9 cellular contexts compared by ENCODE assay signal in the genomic region with DNA sequence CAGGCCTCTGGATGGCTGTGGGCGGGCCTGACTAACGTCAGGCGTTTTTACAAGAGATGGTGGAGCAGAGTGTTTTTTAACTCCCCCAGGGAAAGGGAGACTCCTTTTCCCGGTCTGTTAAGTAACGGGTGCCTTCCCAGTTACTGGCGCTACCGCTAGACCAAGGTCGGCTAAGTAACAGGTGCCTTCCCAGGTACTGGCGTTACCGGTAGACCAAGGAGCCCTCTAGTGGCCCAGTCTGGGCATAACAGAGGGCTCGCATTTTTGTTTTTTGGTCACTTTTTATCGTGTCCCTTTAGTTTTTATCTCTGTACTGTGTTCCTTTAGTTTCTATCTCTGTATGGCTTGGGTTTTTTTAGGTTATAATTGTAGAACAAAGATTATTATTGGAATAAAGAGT. TPM values are rescaled to one million over a fixed set of nuclear protein-coding genes. Genes with fewer than 3 reads are reported as not detected.
DNase-seq lines count a peak whose midpoint lies in the region; ATAC-seq, FAIRE-seq and TF ChIP-seq lines count a peak whose summit lies in the region.
"Had no signal": no experiment of that assay in that cellular context is flagged by ENCODE, and none has a peak within 500 bp of the region (broad histone marks: within the 10 kb centered on the region; RNA-seq: fewer than 3 reads in every experiment).

No MANE protein-coding gene starts in this region.

- H3K4me1 ChIP-seq in PC-3 (ENCODE audit: insufficient read depth, low read length) (no peaks in the 10 kb centered on the region), endothelial cell of umbilical vein (ENCODE audit: control insufficient read depth, extremely low read depth, insufficient read depth, low read length) (no peaks in the 10 kb centered on the region)

- H3K9me3 ChIP-seq in PC-3 (ENCODE audit: low read length) (0 out of 2 replicates have a peak, but pooled peaks cover 9% of the 10 kb centered on the region), endothelial cell of umbilical vein (replicated peaks; ENCODE audit: control insufficient read depth, insufficient read depth, low read length) (no peaks in the 10 kb centered on the region)

- TF ChIP-seq CTCF in PC-3 (conservative IDR thresholded peaks at IDR 0.05; ENCODE audit: low read depth, low read length), result peak; percentile 42
- peak; percentile 51 to 52 for TF ChIP-seq CTCF in endothelial cell of umbilical vein (IDR thresholded peaks at IDR 0.05; ENCODE audit: extremely low read depth in 1 of 2, insufficient read depth in 1 of 2, low read depth in 1 of 2, low read length in 2 of 2)

- H3K4me2 ChIP-seq in PC-3 (ENCODE audit: low read length) (no peak overlapping the region), endothelial cell of umbilical vein (ENCODE audit: insufficient read depth, low read length) (no peak overlapping the region)

- H4K20me1 ChIP-seq in PC-3 (ENCODE audit: low read length), result no peaks in the 10 kb centered on the region
- H4K20me1 ChIP-seq in endothelial cell of umbilical vein (replicated peaks; ENCODE audit: control insufficient read depth, extremely low read depth, insufficient read depth, low read length), result no peaks in the 10 kb centered on the region

- peak; percentile 21 for DNase-seq in activated T-cell treated with anti-CD3 and anti-CD28 coated beads for 48 hours (ENCODE audit: low read depth)
- DNase-seq in activated T-cell treated with anti-CD3 and anti-CD28 coated beads for 4 hours, result no peak
- peak; percentile 6 for DNase-seq in PC-3
- DNase-seq in endothelial cell of umbilical vein (ENCODE audit: low read depth, low spot score), result no peak
- peak; percentile 49 for DNase-seq in stimulated activated naive CD8-positive, alpha-beta T cell treated with anti-CD3 and anti-CD28 coated beads, Interleukin-15, Interleukin-2, amounts not matched to agents 100 U/mL and 50 U/mL, for 24 hours
- no peak for DNase-seq in NCI-H774 (lab: John Stamatoyannopoulos, UW)

- H3K9ac ChIP-seq in PC-3 (ENCODE audit: low read length) (no peak overlapping the region), endothelial cell of umbilical vein (replicated peaks; ENCODE audit: extremely low read depth, insufficient read depth, low read length) (no peak overlapping the region)

- H3K27ac ChIP-seq in PC-3 (ENCODE audit: low read length) (no peak overlapping the region), endothelial cell of umbilical vein (ENCODE audit: insufficient read depth, low read depth, low read length) (no peak overlapping the region)
- H3K27ac ChIP-seq: epithelial cell of prostate had no signal

- H3F3A ChIP-seq in PC-3 (ENCODE audit: low read length, unreplicated experiment), result no peaks in the 10 kb centered on the region

- dilution Hi-C loops in endothelial cell of umbilical vein (cut with MboI; ENCODE audit: extremely low pct_ligation_motif_present, low sequenced_read_pairs), result no loop called here

- H3K4me3 ChIP-seq in PC-3 (ENCODE audit: low read length), result no peak overlapping the region
- H3K4me3 ChIP-seq in endothelial cell of umbilical vein (replicated peaks in 1 of 3; ENCODE audit: insufficient read depth in 1 of 3, low read depth in 1 of 3, low read length in 3 of 3), result no peak overlapping the region

- H3K27me3 ChIP-seq in PC-3 (ENCODE audit: low read length) (no peaks in the 10 kb centered on the region), endothelial cell of umbilical vein (ENCODE audit: control insufficient read depth in 2 of 2, insufficient read depth in 2 of 2, low read length in 2 of 2) (no peaks in the 10 kb centered on the region)

- peaks cover 49% of the 10 kb centered on the region for H3K36me3 ChIP-seq in PC-3 (ENCODE audit: low read depth, low read length)
- H3K36me3 ChIP-seq in endothelial cell of umbilical vein (ENCODE audit: control insufficient read depth in 2 of 2, extremely low read depth in 1 of 2, insufficient read depth in 2 of 2, low read length in 2 of 2), result peaks cover 8 to 15% of the 10 kb centered on the region in 2 experiments

- no peaks in the 10 kb centered on the region for H3K9me1 ChIP-seq in endothelial cell of umbilical vein (replicated peaks; ENCODE audit: control insufficient read depth, extremely low read depth, insufficient read depth, low read length)

- ATAC-seq in PC-3, result no peak
- ATAC-seq in stimulated activated naive CD8-positive, alpha-beta T cell treated with anti-CD3 and anti-CD28 coated beads, Interleukin-15, Interleukin-2, amounts not matched to agents 100 U/mL and 50 U/mL, for 24 hours, result no peak
- ATAC-seq in HG02759 (IDR thresholded peaks at IDR 0.05; ENCODE audit: unreplicated experiment), result no peak
- no peak for ATAC-seq in GM19023 (IDR thresholded peaks at IDR 0.05; ENCODE audit: unreplicated experiment)

- POLR2A ChIA-PET in PC-3 (lab: Charles Lee; ENCODE audit: unreplicated experiment), result no interaction called here
- POLR2A ChIA-PET in endothelial cell of umbilical vein (lab: Charles Lee), result no interaction called here

- CTCF ChIA-PET in PC-3 (lab: Charles Lee) (no interaction called here), endothelial cell of umbilical vein (lab: Charles Lee) (no interaction called here)

- intact Hi-C loops in PC-3 (cut with micrococcal nuclease) (no loop called here), endothelial cell of umbilical vein (cut with micrococcal nuclease) (no loop called here)

- no peak for FAIRE-seq in endothelial cell of umbilical vein (lab: Jason Lieb, UNC)

- H3K9me2 ChIP-seq in PC-3 (replicated peaks; ENCODE audit: low read length), result no peaks in the 10 kb centered on the region

- TF ChIP-seq POLR2A in endothelial cell of umbilical vein (IDR thresholded peaks at IDR 0.05; ENCODE audit: low read depth, low read length), result no peak

- H3K79me2 ChIP-seq in PC-3 (ENCODE audit: low read length) (no peaks in the 10 kb centered on the region), endothelial cell of umbilical vein (ENCODE audit: control insufficient read depth, insufficient read depth, low read length) (no peaks in the 10 kb centered on the region)

- BruUV-seq in PC-3 (replicated peaks; lab: Mats Ljungman, UMichigan) (no TSS peak), endothelial cell of umbilical vein (replicated peaks; lab: Mats Ljungman, UMichigan) (no TSS peak)

- H2AFZ ChIP-seq in PC-3 (ENCODE audit: low read length) (no peak overlapping the region), endothelial cell of umbilical vein (ENCODE audit: low read depth, low read length) (no peak overlapping the region)

TF ChIP-seq in endothelial cell of umbilical vein, 7 proteins besides CTCF, POLR2A, EP300 and RAD21:
- TF ChIP-seq FOS (IDR thresholded peaks at IDR 0.05; ENCODE audit: borderline replicate concordance, insufficient read depth, low read length) (no peak), JUN (IDR thresholded peaks at IDR 0.05; ENCODE audit: borderline replicate concordance, insufficient read depth, insufficient read length, low read depth) (no peak), EZH2 (IDR thresholded peaks at IDR 0.05; ENCODE audit: borderline replicate concordance, low read depth, low read length, severe bottlenecking) (no peak), POLR2AphosphoS5 (IDR thresholded peaks at IDR 0.05; ENCODE audit: insufficient read depth, low read depth, low read length) (no peak)

RNA-seq across cellular contexts. Expression of a gene that starts 10.0 kb away (rescaled TPM):
- total RNA-seq in PC-3 (2014; rRNA removed) (0.58 and 2.5 TPM in 2 replicates), endothelial cell of umbilical vein (4.9 and 7.1 TPM in 2 replicates)
- 1.5 and 1.7 TPM in 2 replicates for polyA plus RNA-seq in endothelial cell of umbilical vein
- polyA plus RNA-seq in endothelial cell of umbilical vein (2011; cell fraction: cytosol; rRNA removed), result 2.1 and 2.9 TPM in 2 replicates
- polyA plus RNA-seq in endothelial cell of umbilical vein (2011; cell fraction: nucleus; rRNA removed), result 7.7 and 8.2 TPM in 2 replicates
- polyA plus RNA-seq in endothelial cell of umbilical vein (2012), result 3.0 and 3.3 TPM in 2 replicates
- 7.5 and 9.5 TPM in 2 replicates for polyA minus RNA-seq in endothelial cell of umbilical vein
- polyA minus RNA-seq in endothelial cell of umbilical vein (2011; cell fraction: cytosol; rRNA and poly(A)+ RNA removed), result 4.7 TPM
- 9.8 and 11.2 TPM in 2 replicates for polyA minus RNA-seq in endothelial cell of umbilical vein (2011; cell fraction: nucleus; rRNA and poly(A)+ RNA removed)

RNA-seq across cellular contexts. Expression of a gene that starts 17.7 kb away (rescaled TPM):
- total RNA-seq in PC-3 (2014; rRNA removed) (0.12 and 3.2 TPM in 2 replicates), endothelial cell of umbilical vein (7.6 and 11.1 TPM in 2 replicates)
- 7.1 and 7.2 TPM in 2 replicates for polyA plus RNA-seq in endothelial cell of umbilical vein
- polyA plus RNA-seq in endothelial cell of umbilical vein (2011; cell fraction: cytosol; rRNA removed), result 5.8 and 5.9 TPM in 2 replicates
- polyA plus RNA-seq in endothelial cell of umbilical vein (2011; cell fraction: nucleus; rRNA removed), result 10.9 and 13.3 TPM in 2 replicates
- 3.4 and 3.6 TPM in 2 replicates for polyA plus RNA-seq in endothelial cell of umbilical vein (2012)
- polyA minus RNA-seq in endothelial cell of umbilical vein, result 11.7 and 14.0 TPM in 2 replicates
- 5.2 TPM for polyA minus RNA-seq in endothelial cell of umbilical vein (2011; cell fraction: cytosol; rRNA and poly(A)+ RNA removed)
- polyA minus RNA-seq in endothelial cell of umbilical vein (2011; cell fraction: nucleus; rRNA and poly(A)+ RNA removed), result 10.0 and 11.2 TPM in 2 replicates

RNA-seq across cellular contexts. Expression of a gene that starts 55.5 kb away (rescaled TPM):
- total RNA-seq in PC-3 (2014; rRNA removed) (0.29 TPM in 1 of 2 replicates, not detected in the other), endothelial cell of umbilical vein (6.0 and 6.7 TPM in 2 replicates)
- 4.7 and 6.7 TPM in 2 replicates for polyA plus RNA-seq in endothelial cell of umbilical vein
- 7.3 and 7.9 TPM in 2 replicates for polyA plus RNA-seq in endothelial cell of umbilical vein (2011; cell fraction: cytosol; rRNA removed)
- 4.0 TPM in 2 replicates for polyA plus RNA-seq in endothelial cell of umbilical vein (2011; cell fraction: nucleus; rRNA removed)
- 5.8 and 6.9 TPM in 2 replicates for polyA plus RNA-seq in endothelial cell of umbilical vein (2012)
- polyA minus RNA-seq in endothelial cell of umbilical vein, result 5.4 and 5.9 TPM in 2 replicates
- 0.72 TPM for polyA minus RNA-seq in endothelial cell of umbilical vein (2011; cell fraction: cytosol; rRNA and poly(A)+ RNA removed)
- polyA minus RNA-seq in endothelial cell of umbilical vein (2011; cell fraction: nucleus; rRNA and poly(A)+ RNA removed), result 1.5 and 2.0 TPM in 2 replicates

Comparison
In these comparisons a context has a peak if more than half of its experiments do, and no peak if none do; other contexts are left out.
1. DNase-seq: peak in activated T-cell treated with anti-CD3 and anti-CD28 coated beads for 48 hours (single experiment), PC-3 (single experiment) and stimulated activated naive CD8-positive, alpha-beta T cell treated with anti-CD3 and anti-CD28 coated beads, Interleukin-15, Interleukin-2, amounts not matched to agents 100 U/mL and 50 U/mL, for 24 hours (single experiment); none in activated T-cell treated with anti-CD3 and anti-CD28 coated beads for 4 hours (single experiment), endothelial cell of umbilical vein (single experiment) and NCI-H774 (single experiment).